11 cellular contexts compared by ENCODE assay signal in the genomic region with DNA sequence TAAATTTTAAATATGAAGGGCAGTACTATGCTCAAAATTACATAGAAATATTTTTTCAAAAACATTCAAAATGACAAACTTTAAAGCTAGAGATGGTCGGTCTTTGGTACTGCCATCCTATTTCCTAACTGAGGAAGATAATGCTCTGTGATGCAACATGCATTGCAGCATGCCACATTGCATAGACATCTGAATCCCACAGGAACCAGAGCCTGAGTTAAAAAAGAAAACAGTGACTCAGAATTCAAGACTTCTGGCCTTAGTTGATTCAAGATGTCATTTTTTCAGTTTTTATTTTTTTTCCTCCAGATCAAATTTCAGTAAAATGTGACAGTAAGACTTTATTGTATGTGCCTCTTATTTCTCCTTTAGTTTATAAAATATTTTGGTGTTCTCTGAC. TPM values are rescaled to one million over a fixed set of nuclear protein-coding genes. Genes with fewer than 3 reads are reported as not detected.
DNase-seq lines count a peak whose midpoint lies in the region; ATAC-seq, FAIRE-seq and TF ChIP-seq lines count a peak whose summit lies in the region.
"Had no signal": no experiment of that assay in that cellular context is flagged by ENCODE, and none has a peak within 500 bp of the region (broad histone marks: within the 10 kb centered on the region; RNA-seq: fewer than 3 reads in every experiment).

No MANE protein-coding gene starts in this region.

- H2AFZ ChIP-seq in endothelial cell of umbilical vein (ENCODE audit: low read depth, low read length) (no peak overlapping the region), trophoblast cell (ENCODE audit: insufficient read depth, low read length, poor library complexity) (no peak overlapping the region)

- CTCF ChIA-PET in endothelial cell of umbilical vein (lab: Charles Lee): interaction anchor here (1.0 to 1.4 kb wide), 6 partner anchors 12 to 297 kb away, joined by 3 to 7 read pairs (median 4); no protein-coding TSS in a partner anchor

- no peak overlapping the region for H3K18ac ChIP-seq in trophoblast cell (ENCODE audit: low read length)

- FAIRE-seq in endothelial cell of umbilical vein (lab: Jason Lieb, UNC): no peak

- no CpG with 5 or more reads among the region's 1 CpG for WGBS in trophoblast cell (ENCODE audit: extremely low coverage, insufficient coverage, insufficient read length)

- H3K4me3 ChIP-seq in endothelial cell of umbilical vein (replicated peaks in 1 of 3; ENCODE audit: insufficient read depth in 1 of 3, low read depth in 1 of 3, low read length in 3 of 3) (no peak overlapping the region), trophoblast cell (ENCODE audit: low read depth, low read length) (no peak overlapping the region)

- no peak overlapping the region for H4K91ac ChIP-seq in trophoblast cell (ENCODE audit: low read depth, low read length)

- no peaks in the 10 kb centered on the region for H3K9me3 ChIP-seq in endothelial cell of umbilical vein (replicated peaks; ENCODE audit: control insufficient read depth, insufficient read depth, low read length)
- H3K9me3 ChIP-seq in trophoblast cell (ENCODE audit: insufficient read depth, low read depth, low read length): no peaks in the 10 kb centered on the region

- H2BK12ac ChIP-seq in trophoblast cell (ENCODE audit: low read length): no peak overlapping the region

- H2AK5ac ChIP-seq in trophoblast cell (ENCODE audit: low read length): no peak overlapping the region

- no peak for TF ChIP-seq CTCF in endothelial cell of umbilical vein (IDR thresholded peaks at IDR 0.05; ENCODE audit: extremely low read depth in 1 of 2, insufficient read depth in 1 of 2, low read depth in 1 of 2, low read length in 2 of 2)

- no peak overlapping the region for H3K9ac ChIP-seq in endothelial cell of umbilical vein (replicated peaks; ENCODE audit: extremely low read depth, insufficient read depth, low read length)
- no peak overlapping the region for H3K9ac ChIP-seq in trophoblast cell (ENCODE audit: low read length)

- H3K79me2 ChIP-seq in endothelial cell of umbilical vein (ENCODE audit: control insufficient read depth, insufficient read depth, low read length): no peaks in the 10 kb centered on the region
- H3K79me2 ChIP-seq in trophoblast cell (ENCODE audit: control insufficient read depth, insufficient read depth, low read length, poor library complexity): no peaks in the 10 kb centered on the region

- BruUV-seq in endothelial cell of umbilical vein (replicated peaks; lab: Mats Ljungman, UMichigan): no TSS peak

- dilution Hi-C loops in endothelial cell of umbilical vein (cut with MboI; ENCODE audit: extremely low pct_ligation_motif_present, low sequenced_read_pairs): no loop called here

- intact Hi-C loops in endothelial cell of umbilical vein (cut with micrococcal nuclease): no loop called here

- TF ChIP-seq POLR2A in endothelial cell of umbilical vein (IDR thresholded peaks at IDR 0.05; ENCODE audit: low read depth, low read length) (no peak), erythroblast (IDR thresholded peaks at IDR 0.05; ENCODE audit: low read length) (no peak)

- H3K4me2 ChIP-seq in endothelial cell of umbilical vein (ENCODE audit: insufficient read depth, low read length) (no peak overlapping the region), trophoblast cell (ENCODE audit: low read length) (no peak overlapping the region)

- no peak for ATAC-seq in HG03521 (IDR thresholded peaks at IDR 0.05; ENCODE audit: unreplicated experiment)
- ATAC-seq: activated naive CD8-positive, alpha-beta T cell treated with anti-CD3 and anti-CD28 coated beads, Interleukin-2, amount 50 U/mL, for 24 hours had no signal

- POLR2A ChIA-PET in endothelial cell of umbilical vein (lab: Charles Lee): no interaction called here

- H4K12ac ChIP-seq in trophoblast cell (ENCODE audit: low read depth, low read length): no peak overlapping the region

- no peaks in the 10 kb centered on the region for H3K27me3 ChIP-seq in endothelial cell of umbilical vein (ENCODE audit: control insufficient read depth in 2 of 2, insufficient read depth in 2 of 2, low read length in 2 of 2)
- no peaks in the 10 kb centered on the region for H3K27me3 ChIP-seq in trophoblast cell (ENCODE audit: insufficient read depth, low read length)

- no peak overlapping the region for H3K23ac ChIP-seq in trophoblast cell (ENCODE audit: low read length)

- H3K36me3 ChIP-seq in endothelial cell of umbilical vein (ENCODE audit: control insufficient read depth in 2 of 2, extremely low read depth in 1 of 2, insufficient read depth in 2 of 2, low read length in 2 of 2) (no peaks in the 10 kb centered on the region), trophoblast cell (ENCODE audit: control insufficient read depth in 1 of 2, insufficient read depth in 2 of 2, low read length in 2 of 2) (no peaks in the 10 kb centered on the region)

- H4K20me1 ChIP-seq in endothelial cell of umbilical vein (replicated peaks; ENCODE audit: control insufficient read depth, extremely low read depth, insufficient read depth, low read length): no peaks in the 10 kb centered on the region

- no peaks in the 10 kb centered on the region for H3K9me1 ChIP-seq in endothelial cell of umbilical vein (replicated peaks; ENCODE audit: control insufficient read depth, extremely low read depth, insufficient read depth, low read length)

- H3K79me1 ChIP-seq in trophoblast cell (ENCODE audit: low read length): no peaks in the 10 kb centered on the region

- H4K8ac ChIP-seq in trophoblast cell (ENCODE audit: low read depth, low read length): no peak overlapping the region

- H3K4me1 ChIP-seq in endothelial cell of umbilical vein (ENCODE audit: control insufficient read depth, extremely low read depth, insufficient read depth, low read length) (no peaks in the 10 kb centered on the region), trophoblast cell (ENCODE audit: control insufficient read depth in 1 of 2, insufficient read depth in 2 of 2, low read length in 2 of 2) (no peaks in the 10 kb centered on the region)

- H3K27ac ChIP-seq in endothelial cell of umbilical vein (ENCODE audit: insufficient read depth, low read depth, low read length): no peak overlapping the region
- H3K27ac ChIP-seq in trophoblast cell (ENCODE audit: low read depth, low read length): no peak overlapping the region

- H2BK120ac ChIP-seq in trophoblast cell (ENCODE audit: insufficient read depth, low read length, poor library complexity): no peak overlapping the region

- no peak overlapping the region for H3K14ac ChIP-seq in trophoblast cell (ENCODE audit: low read length)

- no peak overlapping the region for H3K4ac ChIP-seq in trophoblast cell (ENCODE audit: low read depth, low read length)

- H2BK5ac ChIP-seq in trophoblast cell (ENCODE audit: low read depth, low read length, poor library complexity): no peak overlapping the region

- DNase-seq in GM04504 (ENCODE audit: low read depth): peak; percentile 87
- DNase-seq in NOMO-1 (lab: John Stamatoyannopoulos, UW; ENCODE audit: unreplicated experiment in 2 of 2): peak; percentile 22 to 64
- DNase-seq in endothelial cell of umbilical vein (ENCODE audit: low read depth, low spot score): peak; percentile 26
- peak; percentile 51 to 89 for DNase-seq in trophoblast cell
- DNase-seq in T-helper 1 cell: no peak
- no peak for DNase-seq in erythroblast (lab: John Stamatoyannopoulos, UW)
- no peak for DNase-seq in NCI-H748 treated with DMSO at 0.1 percent for 48 hours (lab: John Stamatoyannopoulos, UW)
- DNase-seq: activated CD4-positive, alpha-beta T cell treated with anti-CD3 and anti-CD28 coated beads, Interleukin-2, amount 10 ng/mL, durations not matched to agents 24 days and 14 days; activated naive CD8-positive, alpha-beta T cell treated with anti-CD3 and anti-CD28 coated beads, Interleukin-2, amount 50 U/mL, for 24 hours; KG1 had no signal

TF ChIP-seq in endothelial cell of umbilical vein, 7 proteins besides CTCF, POLR2A, EP300 and RAD21:
- TF ChIP-seq MYC (IDR thresholded peaks at IDR 0.05; ENCODE audit: low read depth, low read length): no peak
- TF ChIP-seq FOS (IDR thresholded peaks at IDR 0.05; ENCODE audit: borderline replicate concordance, insufficient read depth, low read length): peak; percentile 40

RNA-seq across cellular contexts. Expression of a gene that starts 33.1 kb away (rescaled TPM):
- not detected in 2 replicates for total RNA-seq in endothelial cell of umbilical vein
- not detected in 2 replicates for polyA plus RNA-seq in endothelial cell of umbilical vein
- 0.04 TPM in 1 of 2 replicates, not detected in the other for polyA plus RNA-seq in endothelial cell of umbilical vein (2011; cell fraction: cytosol; rRNA removed)
- polyA plus RNA-seq in endothelial cell of umbilical vein (2011; cell fraction: nucleus; rRNA removed): 0.06 TPM in 1 of 2 replicates, not detected in the other
- not detected in 2 replicates for polyA plus RNA-seq in endothelial cell of umbilical vein (2012)
- 0.08 TPM in 1 of 2 replicates, not detected in the other for polyA minus RNA-seq in endothelial cell of umbilical vein
- 0.72 TPM for polyA minus RNA-seq in endothelial cell of umbilical vein (2011; cell fraction: cytosol; rRNA and poly(A)+ RNA removed)
- not detected in 2 replicates for polyA minus RNA-seq in endothelial cell of umbilical vein (2011; cell fraction: nucleus; rRNA and poly(A)+ RNA removed)
- 14.2 and 14.3 TPM in 2 replicates for polyA plus RNA-seq in trophoblast cell (2013)

Comparison
In these comparisons a context has a peak if more than half of its experiments do, and no peak if none do; other contexts are left out.
1. DNase-seq: peak in GM04504 (single experiment), NOMO-1 (2 of 2), endothelial cell of umbilical vein (single experiment) and trophoblast cell (2 of 2); none in T-helper 1 cell (0 of 5), erythroblast (0 of 2) and NCI-H748 treated with DMSO at 0.1 percent for 48 hours (single experiment).